9 cellular contexts compared by ENCODE assay signal in genomic region chr15:67127925-67128324, GRCh38.
DNase-seq lines count a peak whose midpoint lies in the region; ATAC-seq and TF ChIP-seq lines count a peak whose summit lies in the region.
"Had no signal": no experiment of that assay in that cellular context is flagged by ENCODE, and none has a peak within 500 bp of the region (broad histone marks: within the 10 kb centered on the region; RNA-seq: fewer than 3 reads in every experiment).

No MANE protein-coding gene starts in this region.

- peak overlapping the region; percentile 3 to 74 (median 53) for H3K27ac Mint-ChIP-seq in naive thymus-derived CD4-positive, alpha-beta T cell
- no peak overlapping the region for H3K27ac Mint-ChIP-seq in type B pancreatic cell

- POLR2A ChIA-PET in naive thymus-derived CD4-positive, alpha-beta T cell (lab: Charles Lee): no interaction called here

- peak overlapping the region; percentile 92 for H3K4me2 ChIP-seq in BLaER1
- no peak overlapping the region for H3K4me2 ChIP-seq in Karpas-422 (ENCODE audit: low read depth, low read length, poor library complexity, severe bottlenecking)

- no peaks in the 10 kb centered on the region for H3K9me3 ChIP-seq in BLaER1
- no peaks in the 10 kb centered on the region for H3K9me3 ChIP-seq in MG63
- H3K9me3 ChIP-seq in naive thymus-derived CD4-positive, alpha-beta T cell (ENCODE audit: control insufficient read depth in 2 of 3, low read length in 3 of 3): no peaks in the 10 kb centered on the region
- no peaks in the 10 kb centered on the region for H3K9me3 ChIP-seq in Karpas-422 (ENCODE audit: low read length)

- TF ChIP-seq CTCF in choroid plexus epithelial cell (conservative IDR thresholded peaks at IDR 0.05; ENCODE audit: low read depth, low read length) (no peak), type B pancreatic cell (conservative IDR thresholded peaks at IDR 0.05) (no peak)

- peaks cover 0 to 25% (median 5%) of the 10 kb centered on the region in 5 donors for H3K36me3 Mint-ChIP-seq in naive thymus-derived CD4-positive, alpha-beta T cell
- H3K36me3 Mint-ChIP-seq in type B pancreatic cell: peaks cover 19% of the 10 kb centered on the region

- peak; percentile 66 for ATAC-seq in naive thymus-derived CD4-positive, alpha-beta T cell

- no peaks in the 10 kb centered on the region for H3K9me2 ChIP-seq in Karpas-422 (replicated peaks; ENCODE audit: insufficient read depth, low read length)

- peak overlapping the region in 1 of 10 donors; percentile 7 for H3K4me3 Mint-ChIP-seq in naive thymus-derived CD4-positive, alpha-beta T cell
- no peak overlapping the region for H3K4me3 Mint-ChIP-seq in type B pancreatic cell

- H3K4me3 ChIP-seq in BLaER1: no peak overlapping the region
- no peak overlapping the region for H3K4me3 ChIP-seq in MG63
- H3K4me3 ChIP-seq in choroid plexus epithelial cell (ENCODE audit: low read depth, low read length): no peak overlapping the region
- H3K4me3 ChIP-seq in naive thymus-derived CD4-positive, alpha-beta T cell (ENCODE audit: low read length): no peak overlapping the region
- H3K4me3 ChIP-seq in Karpas-422 (ENCODE audit: low read length): no peak overlapping the region

- H3K9me3 Mint-ChIP-seq in naive thymus-derived CD4-positive, alpha-beta T cell: no peaks in the 10 kb centered on the region
- H3K9me3 Mint-ChIP-seq in type B pancreatic cell: no peaks in the 10 kb centered on the region

- DNase-seq in MG63 (peak; percentile 92), choroid plexus epithelial cell (ENCODE audit: low read depth) (peak; percentile 94), Karpas-422 (no peak), amygdala (lab: John Stamatoyannopoulos, UW) (no peak), type B pancreatic cell (ENCODE audit: extremely low spot score, unreplicated experiment) (no peak), NCI-H1436 treated with DMSO at 0.1 percent for 48 hours (lab: John Stamatoyannopoulos, UW) (no peak)
- DNase-seq in naive thymus-derived CD4-positive, alpha-beta T cell: peak in 1 of 9 donors; percentile 49
- DNase-seq: NCI-H1930 had no signal

- H2AFZ ChIP-seq in Karpas-422 (ENCODE audit: low read length): no peak overlapping the region

- peaks cover 31% of the 10 kb centered on the region for H3K36me3 ChIP-seq in BLaER1
- H3K36me3 ChIP-seq in MG63: peaks cover 82% of the 10 kb centered on the region
- no peaks in the 10 kb centered on the region for H3K36me3 ChIP-seq in naive thymus-derived CD4-positive, alpha-beta T cell (ENCODE audit: control insufficient read depth in 2 of 3, insufficient read depth in 3 of 3, low read length in 3 of 3)
- no peaks in the 10 kb centered on the region for H3K36me3 ChIP-seq in Karpas-422 (ENCODE audit: insufficient read depth, low read length)

- H3K79me2 ChIP-seq in Karpas-422 (ENCODE audit: low read length): no peaks in the 10 kb centered on the region

- no peaks in the 10 kb centered on the region for H3K27me3 ChIP-seq in BLaER1
- H3K27me3 ChIP-seq in MG63: no peaks in the 10 kb centered on the region
- no peaks in the 10 kb centered on the region for H3K27me3 ChIP-seq in naive thymus-derived CD4-positive, alpha-beta T cell (ENCODE audit: control insufficient read depth in 2 of 2, insufficient read depth in 2 of 2, low read length in 2 of 2)
- H3K27me3 ChIP-seq in Karpas-422 (ENCODE audit: low read length): no peaks in the 10 kb centered on the region

- intact Hi-C loops in naive thymus-derived CD4-positive, alpha-beta T cell (cut with micrococcal nuclease): no loop called here

- H3K4me1 ChIP-seq in BLaER1 (peaks cover 97% of the 10 kb centered on the region), Karpas-422 (ENCODE audit: low read length) (peaks cover 8% of the 10 kb centered on the region)
- peaks cover 7 to 38% of the 10 kb centered on the region in 2 donors for H3K4me1 ChIP-seq in naive thymus-derived CD4-positive, alpha-beta T cell (ENCODE audit: control insufficient read depth in 2 of 2, insufficient read depth in 2 of 2, low read length in 2 of 2)

- H3K27ac ChIP-seq in BLaER1 (peak overlapping the region; percentile 85), Karpas-422 (ENCODE audit: low read length) (no peak overlapping the region)
- no peak overlapping the region for H3K27ac ChIP-seq in naive thymus-derived CD4-positive, alpha-beta T cell (ENCODE audit: low read depth, low read length)

- H3K9ac ChIP-seq in BLaER1: no peak overlapping the region
- no peak overlapping the region for H3K9ac ChIP-seq in Karpas-422 (ENCODE audit: low read length)

- H4K20me1 ChIP-seq in BLaER1 (peaks cover 85% of the 10 kb centered on the region), Karpas-422 (ENCODE audit: insufficient read depth, low read depth, low read length) (peaks cover 56% of the 10 kb centered on the region; the same call in 1 of the 2 replicates)

- H3K4me1 Mint-ChIP-seq in naive thymus-derived CD4-positive, alpha-beta T cell: peaks cover 27 to 92% (median 61%) of the 10 kb centered on the region in 7 donors
- peaks cover 52% of the 10 kb centered on the region for H3K4me1 Mint-ChIP-seq in type B pancreatic cell (ENCODE audit: unreplicated experiment)

- CTCF ChIA-PET in naive thymus-derived CD4-positive, alpha-beta T cell (lab: Charles Lee): no interaction called here

- no peaks in the 10 kb centered on the region for H3K27me3 Mint-ChIP-seq in naive thymus-derived CD4-positive, alpha-beta T cell
- H3K27me3 Mint-ChIP-seq in type B pancreatic cell: no peaks in the 10 kb centered on the region

Comparison
In these comparisons a context has a peak if more than half of its experiments do, and no peak if none do; other contexts are left out.
1. DNase-seq: peak in MG63 (single experiment) and choroid plexus epithelial cell (single experiment); none in Karpas-422 (single experiment), amygdala (0 of 56), type B pancreatic cell (single experiment) and NCI-H1436 treated with DMSO at 0.1 percent for 48 hours (single experiment).